Comparison of ENCODE assay signal across 1 cellular context in the genomic region with DNA sequence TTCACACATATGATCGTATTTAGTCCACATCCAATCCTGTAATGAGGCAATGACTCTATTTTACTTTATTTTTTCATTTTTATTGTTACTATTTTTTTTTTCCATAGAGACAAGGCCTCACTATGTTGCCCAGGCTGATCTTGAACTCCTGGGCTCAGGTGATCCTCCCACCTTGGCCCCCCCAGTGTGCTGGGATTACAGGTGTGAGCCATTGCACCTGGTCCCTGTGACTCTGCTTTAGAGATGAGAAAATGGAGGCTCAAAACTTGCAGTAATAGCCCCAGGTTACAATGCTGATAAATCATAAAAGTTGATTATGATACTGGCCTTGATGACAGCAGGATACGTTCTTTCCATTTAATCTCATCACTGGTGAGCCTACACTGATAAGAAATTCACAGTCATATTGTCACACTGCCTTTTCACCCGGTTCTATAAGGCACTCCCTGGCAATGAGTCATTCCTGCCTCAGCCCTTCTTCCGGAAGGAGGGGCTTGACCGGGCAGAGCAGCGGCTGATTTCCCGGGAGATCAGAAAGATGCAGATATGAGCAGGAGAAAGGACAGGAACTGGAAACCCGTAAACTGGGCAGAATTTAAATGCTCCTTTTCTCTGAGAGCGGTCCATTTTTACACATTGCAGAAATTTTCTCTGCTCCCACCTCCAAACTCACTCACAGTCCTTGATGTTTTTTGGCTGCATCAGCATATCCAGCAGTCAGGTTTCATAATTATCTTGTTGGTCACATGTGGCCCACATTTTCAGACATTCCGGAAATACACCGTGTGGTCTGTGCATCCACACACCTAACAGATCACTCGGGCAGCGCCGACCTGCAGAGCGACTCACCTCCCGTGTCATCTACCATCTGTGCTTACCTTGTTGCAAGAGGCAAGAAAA.
TF ChIP-seq lines count a peak whose summit lies in the region.

No MANE protein-coding gene starts in this region.

TF ChIP-seq in H1, 55 proteins besides CTCF, POLR2A, EP300 and RAD21:
- TF ChIP-seq SIN3A (conservative IDR thresholded peaks at IDR 0.05 in 1 of 2, IDR thresholded peaks at IDR 0.05 in 1 of 2; ENCODE audit: low read depth in 1 of 2, low read length in 2 of 2) (no peak), TAF1 (IDR thresholded peaks at IDR 0.05; ENCODE audit: low read depth, low read length) (no peak), JUND (IDR thresholded peaks at IDR 0.05; ENCODE audit: low read length) (peak; percentile 62; the same call in 1 of the 2 replicates)
TF ChIP-seq in H1: peak in this region for 1.
